In genomic region chr7:37488163-37488759, GRCh38 we compare ENCODE assay signal across 15 cellular contexts. TPM values are rescaled to one million over a fixed set of nuclear protein-coding genes. Genes with fewer than 3 reads are reported as not detected.
DNase-seq lines count a peak whose midpoint lies in the region; ATAC-seq and TF ChIP-seq lines count a peak whose summit lies in the region.
"Had no signal": no experiment of that assay in that cellular context is flagged by ENCODE, and none has a peak within 500 bp of the region (broad histone marks: within the 10 kb centered on the region; RNA-seq: fewer than 3 reads in every experiment).

No MANE protein-coding gene starts in this region.

- no peaks in the 10 kb centered on the region for H3K9me3 Mint-ChIP-seq in MCF 10A (ENCODE audit: unreplicated experiment)

- no peak overlapping the region for H3K27ac ChIP-seq in breast epithelium
- peak overlapping the region; percentile 14; the same call in 1 of the 2 replicates for H3K27ac ChIP-seq in WERI-Rb-1
- no peak overlapping the region for H3K27ac ChIP-seq in adrenal gland
- H3K27ac ChIP-seq: upper lobe of left lung had no signal

- no TSS peak for BruUV-seq in MCF 10A (replicated peaks; lab: Mats Ljungman, UMichigan)

- no peaks in the 10 kb centered on the region for H3K27me3 Mint-ChIP-seq in MCF 10A (ENCODE audit: insufficient read depth, unreplicated experiment)

- H3K36me3 ChIP-seq in breast epithelium (no peaks in the 10 kb centered on the region), WERI-Rb-1 (no peaks in the 10 kb centered on the region), adrenal gland (replicated peaks in 1 of 2) (no peaks in the 10 kb centered on the region)
- H3K36me3 ChIP-seq: upper lobe of left lung had no signal

- H3K9me3 ChIP-seq in breast epithelium, result peaks cover 0 to 8% of the 10 kb centered on the region in 2 donors
- H3K9me3 ChIP-seq in WERI-Rb-1 (ENCODE audit: severe bottlenecking), result peaks cover 9% of the 10 kb centered on the region
- no peaks in the 10 kb centered on the region for H3K9me3 ChIP-seq in adrenal gland (replicated peaks in 1 of 3)

- H3K27ac Mint-ChIP-seq in MCF 10A (ENCODE audit: low read depth, unreplicated experiment), result peak overlapping the region; percentile 96
- H3K27ac Mint-ChIP-seq: activated CD4-positive, alpha-beta memory T cell treated with anti-CD3 and anti-CD28 coated beads for 36 hours; mesothelial cell of epicardium had no signal

- H3K27me3 ChIP-seq in breast epithelium (no peaks in the 10 kb centered on the region), WERI-Rb-1 (ENCODE audit: insufficient read depth, low read depth, severe bottlenecking) (no peaks in the 10 kb centered on the region), adrenal gland (no peaks in the 10 kb centered on the region)
- H3K27me3 ChIP-seq: upper lobe of left lung had no signal

- CTCF ChIA-PET in MCF 10A (lab: Yijun Ruan, JAX), result interaction anchor here (0.7 to 1.2 kb wide), 3 partner anchors 8 to 44 kb away, joined by 3 to 6 read pairs (median 4); no protein-coding TSS in a partner anchor

- POLR2A ChIA-PET in MCF 10A (lab: Yijun Ruan, JAX), result interaction anchor here (0.7 kb wide), 2 partner anchors 13 to 459 kb away, joined by 3 read pairs; no protein-coding TSS in a partner anchor

- no peaks in the 10 kb centered on the region for H3K4me1 Mint-ChIP-seq in MCF 10A (ENCODE audit: insufficient read depth, unreplicated experiment)
- H3K4me1 Mint-ChIP-seq: mesothelial cell of epicardium had no signal

- DNase-seq in MCF 10A (ENCODE audit: unreplicated experiment) (peak; percentile 51), breast epithelium (ENCODE audit: low spot score in 2 of 2) (no peak), WERI-Rb-1 (peak; percentile 19), fibroblast of mammary gland (ENCODE audit: low read depth) (peak; percentile 42), posterior vena cava (ENCODE audit: low spot score) (no peak), adrenal gland (no peak)
- DNase-seq in activated CD8-positive, alpha-beta memory T cell treated with anti-CD3 and anti-CD28 coated beads, Interleukin-2, amount 50 U/mL, for 4 hours, result no peak
- DNase-seq: activated CD4-positive, alpha-beta memory T cell treated with anti-CD3 and anti-CD28 coated beads for 36 hours; activated naive CD4-positive, alpha-beta T cell; NCI-H1048; NCI-H510A treated with DMSO at 0.1 percent for 48 hours; posterior cingulate gyrus; upper lobe of left lung had no signal

- H3K36me3 Mint-ChIP-seq in MCF 10A (ENCODE audit: insufficient read depth, unreplicated experiment), result no peaks in the 10 kb centered on the region
- H3K36me3 Mint-ChIP-seq: activated CD4-positive, alpha-beta memory T cell treated with anti-CD3 and anti-CD28 coated beads for 36 hours; mesothelial cell of epicardium had no signal

- TF ChIP-seq CTCF in MCF 10A (IDR thresholded peaks at IDR 0.05; ENCODE audit: unreplicated experiment) (no peak), breast epithelium (IDR thresholded peaks at IDR 0.05) (no peak), WERI-Rb-1 (IDR thresholded peaks at IDR 0.05; ENCODE audit: low read depth, low read length) (no peak), fibroblast of mammary gland (conservative IDR thresholded peaks at IDR 0.05; ENCODE audit: control insufficient read depth, insufficient read depth, low read depth, low read length) (no peak), adrenal gland (IDR thresholded peaks at IDR 0.05) (no peak)

- 94 to 97% (median 96%) methylated on average over 3 of the region's 3 CpGs for WGBS in adrenal gland, 4 donors

- H3K4me3 ChIP-seq in breast epithelium (no peak overlapping the region), WERI-Rb-1 (ENCODE audit: low read depth, low read length) (no peak overlapping the region), fibroblast of mammary gland (ENCODE audit: control insufficient read depth, low read depth, low read length) (no peak overlapping the region), adrenal gland (no peak overlapping the region)
- H3K4me3 ChIP-seq: upper lobe of left lung had no signal

- H3K4me3 Mint-ChIP-seq in MCF 10A (ENCODE audit: unreplicated experiment), result no peak overlapping the region
- H3K4me3 Mint-ChIP-seq: activated CD4-positive, alpha-beta memory T cell treated with anti-CD3 and anti-CD28 coated beads for 36 hours; mesothelial cell of epicardium had no signal

- TF ChIP-seq POLR2A in breast epithelium (IDR thresholded peaks at IDR 0.05), result no peak
- no peak for TF ChIP-seq POLR2A in adrenal gland (IDR thresholded peaks at IDR 0.05)

- no peak for ATAC-seq in HG03378 (IDR thresholded peaks at IDR 0.05; ENCODE audit: unreplicated experiment)

- intact Hi-C loops in MCF 10A (cut with micrococcal nuclease) (no loop called here), breast epithelium (cut with DNase I; ENCODE audit: low total_unique reads) (no loop called here), posterior vena cava (cut with DNase I) (no loop called here), adrenal gland (cut with DNase I) (no loop called here)

- no peaks in the 10 kb centered on the region for H3K4me1 ChIP-seq in breast epithelium
- no peaks in the 10 kb centered on the region for H3K4me1 ChIP-seq in adrenal gland (replicated peaks in 1 of 2)
- H3K4me1 ChIP-seq: upper lobe of left lung had no signal

RNA-seq across cellular contexts. Expression of gene ELMO1, which starts 39.6 kb away (rescaled TPM):
- 0.30 TPM in 1 of 2 replicates, not detected in the other for total RNA-seq in MCF 10A (2022)
- total RNA-seq in breast epithelium, result 100 to 1,000 TPM in 1 of 3 donors, 10 to 100 TPM in 2; 49.5 to 110 (median 66.9) TPM
- total RNA-seq in posterior vena cava, result 10 to 100 TPM; 32.2 to 46.7 TPM
- total RNA-seq in adrenal gland, result 10 to 100 TPM; 12.4 to 46.8 (median 18.8) TPM
- polyA plus RNA-seq in adrenal gland, result 10 to 100 TPM in 2 of 3 donors, 1 to 10 TPM in 1; 9.8 to 13.6 (median 10.5) TPM

Comparison
In these comparisons a context has a peak if more than half of its experiments do, and no peak if none do; other contexts are left out.
1. DNase-seq: peak in MCF 10A (single experiment), WERI-Rb-1 (single experiment) and fibroblast of mammary gland (single experiment); none in breast epithelium (0 of 2), posterior vena cava (single experiment), adrenal gland (0 of 7) and activated CD8-positive, alpha-beta memory T cell treated with anti-CD3 and anti-CD28 coated beads, Interleukin-2, amount 50 U/mL, for 4 hours (single experiment).
2. RNA of gene ELMO1, which starts 39.6 kb away (total RNA-seq): 49.5 to 110 TPM in breast epithelium, 32.2 to 46.7 TPM in posterior vena cava and 12.4 to 46.8 TPM in adrenal gland; 0.30 TPM in MCF 10A; every median in the first group is over 10 times any median in the second.